14 cellular contexts compared by ENCODE assay signal in genomic region chr5:180975338-180975737, GRCh38. TPM values are rescaled to one million over a fixed set of nuclear protein-coding genes. Genes with fewer than 3 reads are reported as not detected.
A peak's percentile ranks its signal among the peaks of the same experiment; 100 is the strongest.
DNase-seq lines count a peak whose midpoint lies in the region; ATAC-seq and TF ChIP-seq lines count a peak whose summit lies in the region.
"Had no signal": no experiment of that assay in that cellular context is flagged by ENCODE, and none has a peak within 500 bp of the region (broad histone marks: within the 10 kb centered on the region; RNA-seq: fewer than 3 reads in every experiment).

No MANE protein-coding gene starts in this region.

- no peak overlapping the region for H3K27ac ChIP-seq in gastroesophageal sphincter

- peaks cover 20 to 29% (median 24%) of the 10 kb centered on the region in 3 donors for H3K4me1 Mint-ChIP-seq in naive B cell
- H3K4me1 Mint-ChIP-seq: nephron progenitor cell had no signal

- H3K36me3 Mint-ChIP-seq in naive B cell, result no peaks in the 10 kb centered on the region

- no peaks in the 10 kb centered on the region for H3K9me3 ChIP-seq in gastroesophageal sphincter

- no peak for TF ChIP-seq POLR2A in gastroesophageal sphincter (IDR thresholded peaks at IDR 0.05)

- 73% methylated on average over 1 of the region's 2 CpGs; no CpG with 5 or more reads in 1 of the 2 donors for WGBS in gastroesophageal sphincter (ENCODE audit: low coverage in 1 of 2), 2 donors

- H3K4me3 ChIP-seq in gastroesophageal sphincter, result no peak overlapping the region

- no peaks in the 10 kb centered on the region for H3K36me3 ChIP-seq in gastroesophageal sphincter

- H3K27me3 Mint-ChIP-seq in naive B cell, result no peaks in the 10 kb centered on the region

- ATAC-seq in GM18858 (IDR thresholded peaks at IDR 0.05; ENCODE audit: unreplicated experiment) (peak; percentile 95), GM21528 (IDR thresholded peaks at IDR 0.05; ENCODE audit: low FRiP score, unreplicated experiment) (peak; percentile 84), HG03159 (IDR thresholded peaks at IDR 0.05; ENCODE audit: unreplicated experiment) (peak; percentile 86), naive B cell (ENCODE audit: low read depth in 2 of 2) (peak; percentile 98), gastroesophageal sphincter (no peak)

- H3K9me3 Mint-ChIP-seq in naive B cell, result peaks cover 0 to 12% (median 2%) of the 10 kb centered on the region in 7 donors

- H3K4me3 Mint-ChIP-seq in naive B cell, result peak overlapping the region in 6 of 8 donors; percentile 35 to 81 (median 72)
- H3K4me3 Mint-ChIP-seq: nephron progenitor cell had no signal

- no peak for TF ChIP-seq EP300 in gastroesophageal sphincter (IDR thresholded peaks at IDR 0.05)

- H3K27ac Mint-ChIP-seq in naive B cell, result peak overlapping the region in 5 of 6 donors; percentile 67 to 98 (median 94)
- H3K27ac Mint-ChIP-seq: nephron progenitor cell had no signal

- DNase-seq in naive B cell, result peak; percentile 78
- DNase-seq in NCI-H69 (lab: John Stamatoyannopoulos, UW), result no peak
- DNase-seq in T-helper 1 cell, result no peak
- DNase-seq in DMS79 (lab: John Stamatoyannopoulos, UW), result no peak
- DNase-seq: DMS153; MM.1S; nephron progenitor cell; OCI-M1; stimulated activated CD4-positive, alpha-beta T cell treated with anti-CD3 and anti-CD28 coated beads, Interleukin-15, amount 100 ng/mL, for 24 hours had no signal

- H3K27me3 ChIP-seq in gastroesophageal sphincter, result no peaks in the 10 kb centered on the region

- no peak for TF ChIP-seq CTCF in gastroesophageal sphincter (IDR thresholded peaks at IDR 0.05)

- H3K4me1 ChIP-seq in gastroesophageal sphincter, result no peaks in the 10 kb centered on the region

RNA-seq across cellular contexts. Expression of gene BTNL3, which starts 13.3 kb away (rescaled TPM):
- polyA plus RNA-seq in naive B cell (ENCODE audit: low read depth in 6 of 6), result not detected
- total RNA-seq in gastroesophageal sphincter, result not detected
- total RNA-seq: H4 had no signal
